Comparison of ENCODE assay signal across 8 cellular contexts in genomic region chr22:46737976-46738641, GRCh38. TPM values are rescaled to one million over a fixed set of nuclear protein-coding genes. Genes with fewer than 3 reads are reported as not detected.
A peak's percentile ranks its signal among the peaks of the same experiment; 100 is the strongest.
DNase-seq lines count a peak whose midpoint lies in the region; ATAC-seq and TF ChIP-seq lines count a peak whose summit lies in the region.

CERK (minus strand) TSS chr22:46738252; CDS start chr22:46738148, 104 bp downstream.

- H3K4me3 ChIP-seq in HUES48 (ENCODE audit: low read depth, low read length) (peak within 1 kb of the TSS; percentile 70), cardiac muscle cell (peak within 1 kb of the TSS; percentile 61)

- H3K27ac ChIP-seq in HUES48 (ENCODE audit: low read depth, low read length) (peak within 1 kb of the TSS; percentile 64), adipose tissue (ENCODE audit: low read depth, low read length) (peak within 1 kb of the TSS; percentile 52), cardiac muscle cell (peak within 1 kb of the TSS; percentile 92)

- H3K9me3 ChIP-seq in HUES48 (ENCODE audit: control insufficient read depth, insufficient read depth, low read length) (no peaks in the 10 kb centered on the region), cardiac muscle cell (ENCODE audit: low read depth) (no peaks in the 10 kb centered on the region)

- H3K27me3 ChIP-seq in HUES48 (ENCODE audit: control insufficient read depth, insufficient read depth, low read length), result no peaks in the 10 kb centered on the region
- H3K27me3 ChIP-seq in cardiac muscle cell, result no peaks in the 10 kb centered on the region

- 0 to 1% (median 0%) methylated on average over 66 to 98 of the region's 99 CpGs for WGBS in adipose tissue, 3 donors

- no peaks in the 10 kb centered on the region for H3K27me3 Mint-ChIP-seq in osteocyte (ENCODE audit: unreplicated experiment)

- peaks cover 44% of the 10 kb centered on the region for H3K4me1 Mint-ChIP-seq in osteocyte (ENCODE audit: unreplicated experiment)

- H3K36me3 Mint-ChIP-seq in osteocyte (ENCODE audit: unreplicated experiment), result no peaks in the 10 kb centered on the region

- H3K9ac ChIP-seq in HUES48 (ENCODE audit: low read depth, low read length), result no peak within 1 kb of the TSS; the same call in 1 of the 2 replicates

- ATAC-seq in GM21825 (IDR thresholded peaks at IDR 0.05; ENCODE audit: unreplicated experiment), result no peak

- DNase-seq in NCI-H2227 (lab: John Stamatoyannopoulos, UW; ENCODE audit: unreplicated experiment) (peak; percentile 61), NCI-H2227 treated with DMSO at 0.1 percent for 48 hours (lab: John Stamatoyannopoulos, UW) (no peak), T follicular helper cell (ENCODE audit: low read depth) (peak; percentile 63), cardiac muscle cell (ENCODE audit: low read depth in 1 of 2, low spot score in 1 of 2) (peak; percentile 82 to 90), osteocyte (ENCODE audit: extremely low spot score, unreplicated experiment) (no peak)

- H3K9me3 Mint-ChIP-seq in osteocyte (ENCODE audit: unreplicated experiment), result no peaks in the 10 kb centered on the region

- H3K36me3 ChIP-seq in HUES48 (ENCODE audit: control insufficient read depth, insufficient read depth, low read length) (peaks cover 10% of the 10 kb centered on the region), cardiac muscle cell (no peaks in the 10 kb centered on the region)

- TF ChIP-seq CTCF in cardiac muscle cell (IDR thresholded peaks at IDR 0.05; ENCODE audit: low read depth, low read length), result no peak
- no peak for TF ChIP-seq CTCF in osteocyte (IDR thresholded peaks at IDR 0.05)

- peak within 1 kb of the TSS; percentile 64 for H3K27ac Mint-ChIP-seq in osteocyte (ENCODE audit: unreplicated experiment)

- H3K4me1 ChIP-seq in HUES48 (ENCODE audit: control insufficient read depth, insufficient read depth, low read length), result peaks cover 27% of the 10 kb centered on the region
- peaks cover 25% of the 10 kb centered on the region for H3K4me1 ChIP-seq in cardiac muscle cell (ENCODE audit: low read depth)

- H3K4me3 Mint-ChIP-seq in osteocyte (ENCODE audit: unreplicated experiment), result peak within 1 kb of the TSS; percentile 92

RNA-seq across cellular contexts. Expression of gene CERK, which starts in this region (rescaled TPM):
- polyA plus RNA-seq in adipose tissue (10 to 100 TPM; 14.7 to 27.2 (median 18.6) TPM), cardiac muscle cell (37.2 and 53.7 TPM in 2 replicates)
- total RNA-seq in cardiac muscle cell (65.4 and 74.9 TPM in 2 replicates), osteocyte (38.4 and 41.6 TPM in 2 replicates)

Comparison
In these comparisons a context has a peak if more than half of its experiments do, and no peak if none do; other contexts are left out.
1. DNase-seq: peak in NCI-H2227 (single experiment), T follicular helper cell (single experiment) and cardiac muscle cell (2 of 2); none in NCI-H2227 treated with DMSO at 0.1 percent for 48 hours (single experiment) and osteocyte (single experiment).
2. Peak in every context shown above with its lines, with median percentiles within 50 percentile points of each other: H3K27ac ChIP-seq.